ENCODE assay signal across 17 cellular contexts in the genomic region with DNA sequence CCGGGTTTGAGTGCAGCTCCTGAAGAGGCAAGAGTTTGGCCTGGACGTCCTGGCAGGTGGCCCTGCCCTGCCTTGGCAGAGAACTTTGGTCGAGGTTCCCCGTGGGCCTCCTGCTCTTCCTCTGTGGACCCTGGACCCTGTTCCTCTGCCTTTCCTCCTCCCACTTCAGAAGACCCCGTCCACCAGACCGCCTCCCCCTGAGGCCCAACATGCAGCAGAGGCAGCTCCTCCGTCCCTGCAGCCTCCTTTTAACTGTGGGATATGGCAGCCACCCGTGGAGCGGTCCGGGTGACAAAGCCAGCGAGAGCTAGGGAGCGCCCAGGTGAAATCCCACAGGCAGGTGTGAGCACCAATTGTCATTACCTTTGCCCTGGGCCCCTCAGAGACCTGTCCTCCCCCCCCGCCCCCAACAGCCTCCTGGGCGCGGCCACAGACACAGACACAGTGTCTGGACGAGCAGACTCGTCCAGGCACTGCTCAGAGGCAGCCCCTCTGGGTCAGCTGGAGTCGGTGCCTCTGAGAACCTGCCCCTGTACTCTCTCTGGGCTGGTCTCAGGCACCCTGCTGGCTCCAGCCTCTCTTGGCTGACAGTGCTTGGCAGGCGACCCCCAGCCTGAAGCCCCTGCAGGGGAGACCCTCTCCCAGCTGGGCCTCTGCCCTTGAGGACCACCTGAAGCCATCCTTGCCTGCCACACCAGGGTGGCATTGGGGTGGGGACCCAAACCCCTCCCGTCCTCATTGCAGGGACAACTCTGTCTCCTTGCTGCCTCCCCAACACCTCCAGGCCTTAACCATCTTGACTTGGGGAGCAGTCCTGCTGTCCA. TPM values are rescaled to one million over a fixed set of nuclear protein-coding genes. Genes with fewer than 3 reads are reported as not detected.
DNase-seq lines count a peak whose midpoint lies in the region; ATAC-seq, FAIRE-seq and TF ChIP-seq lines count a peak whose summit lies in the region.
"Had no signal": no experiment of that assay in that cellular context is flagged by ENCODE, and none has a peak within 500 bp of the region (broad histone marks: within the 10 kb centered on the region; RNA-seq: fewer than 3 reads in every experiment).

No MANE protein-coding gene starts in this region.

- H3K27ac Mint-ChIP-seq in activated T-cell treated with anti-CD3 and anti-CD28 coated beads, Interleukin-2, amount 50 U/mL, for 72 hours, result no peak overlapping the region
- no peak overlapping the region for H3K27ac Mint-ChIP-seq in stimulated activated effector memory CD8-positive, alpha-beta T cell treated with anti-CD3 and anti-CD28 coated beads, Interleukin-12 subunit alpha, Interleukin-12 subunit beta, amount 100 ng/mL, for 72 hours

- H2BK15ac ChIP-seq in H1 (ENCODE audit: low read length), result peak overlapping the region; percentile 72; the same call in 1 of the 2 replicates

- peak overlapping the region; percentile 93; the same call in 1 of the 2 replicates for H2BK20ac ChIP-seq in H1 (ENCODE audit: low read length)

- H3K4me1 Mint-ChIP-seq in activated T-cell treated with anti-CD3 and anti-CD28 coated beads, Interleukin-2, amount 50 U/mL, for 4 hours (ENCODE audit: low read depth), result peaks cover 12% of the 10 kb centered on the region
- peaks cover 21% of the 10 kb centered on the region for H3K4me1 Mint-ChIP-seq in activated T-cell treated with anti-CD3 and anti-CD28 coated beads, Interleukin-2, amount 50 U/mL, for 72 hours (ENCODE audit: low read depth)
- peaks cover 18% of the 10 kb centered on the region for H3K4me1 Mint-ChIP-seq in stimulated activated effector memory CD8-positive, alpha-beta T cell treated with anti-CD3 and anti-CD28 coated beads, Interleukin-12 subunit alpha, Interleukin-12 subunit beta, amount 100 ng/mL, for 72 hours

- H3K4ac ChIP-seq in H1 (replicated peaks; ENCODE audit: insufficient read length, low read depth, low read length), result peak overlapping the region; percentile 36

- H3K9ac ChIP-seq in H1 (replicated peaks in 1 of 4; ENCODE audit: extremely low read depth in 1 of 4, low read depth in 3 of 4, low read length in 3 of 4), result 0 out of 7 replicates have a peak overlapping the region, but pooled peaks of 1 of the 4 experiments have one; percentile 2
- H3K9ac ChIP-seq: SK-N-SH had no signal

- no peaks in the 10 kb centered on the region for H3K9me3 Mint-ChIP-seq in activated T-cell treated with anti-CD3 and anti-CD28 coated beads, Interleukin-2, amount 50 U/mL, for 4 hours
- H3K9me3 Mint-ChIP-seq in activated T-cell treated with anti-CD3 and anti-CD28 coated beads, Interleukin-2, amount 50 U/mL, for 72 hours, result no peaks in the 10 kb centered on the region
- H3K9me3 Mint-ChIP-seq in stimulated activated effector memory CD8-positive, alpha-beta T cell treated with anti-CD3 and anti-CD28 coated beads, Interleukin-12 subunit alpha, Interleukin-12 subunit beta, amount 100 ng/mL, for 72 hours, result no peaks in the 10 kb centered on the region

- no peak for TF ChIP-seq RAD21 in H1 (IDR thresholded peaks at IDR 0.05 in 1 of 2, conservative IDR thresholded peaks at IDR 0.05 in 1 of 2; ENCODE audit: low read depth in 2 of 2, low read length in 2 of 2)

- 81% methylated on average over 16 of the region's 20 CpGs; no CpG with 5 or more reads in 1 of the 2 experiments for WGBS in H1 (ENCODE audit: extremely low coverage in 1 of 2, insufficient coverage in 1 of 2, insufficient read length in 1 of 2, insufficient replicate concordance in 2 of 2, low coverage in 1 of 2, low lambda C conversion rate in 2 of 2, missing lambda C conversion rate in 1 of 2), 2 experiments

- H2BK12ac ChIP-seq in H1 (ENCODE audit: low read depth, low read length), result peak overlapping the region; percentile 33; the same call in 1 of the 2 replicates

- H3K4me3 ChIP-seq in H1 (ENCODE audit: extremely low read depth in 1 of 4, insufficient read depth in 2 of 4, low read depth in 3 of 4, low read length in 4 of 4) (no peak overlapping the region), osteoblast (ENCODE audit: insufficient read depth, low read length) (no peak overlapping the region), uterus (no peak overlapping the region)
- H3K4me3 ChIP-seq: sigmoid colon, upper lobe of right lung had no signal

- no peak for TF ChIP-seq POLR2A in H1 (IDR thresholded peaks at IDR 0.05; ENCODE audit: control extremely low read depth in 1 of 2, low read depth in 2 of 2, low read length in 2 of 2)
- no peak for TF ChIP-seq POLR2A in uterus (IDR thresholded peaks at IDR 0.05)

- no peak overlapping the region for H2BK5ac ChIP-seq in H1 (ENCODE audit: low read depth, low read length)

- H3K4me3 Mint-ChIP-seq in activated T-cell treated with anti-CD3 and anti-CD28 coated beads, Interleukin-2, amount 50 U/mL, for 4 hours, result peak overlapping the region; percentile 26
- no peak overlapping the region for H3K4me3 Mint-ChIP-seq in activated T-cell treated with anti-CD3 and anti-CD28 coated beads, Interleukin-2, amount 50 U/mL, for 72 hours
- no peak overlapping the region for H3K4me3 Mint-ChIP-seq in stimulated activated effector memory CD8-positive, alpha-beta T cell treated with anti-CD3 and anti-CD28 coated beads, Interleukin-12 subunit alpha, Interleukin-12 subunit beta, amount 100 ng/mL, for 72 hours

- H3K27ac ChIP-seq in H1 (ENCODE audit: low read depth, low read length) (no peak overlapping the region), osteoblast (ENCODE audit: low read depth, low read length) (no peak overlapping the region), uterus (no peak overlapping the region)
- H3K27ac ChIP-seq: sigmoid colon, upper lobe of right lung had no signal

- H3K36me3 ChIP-seq in H1 (ENCODE audit: control insufficient read depth in 2 of 4, insufficient read depth in 4 of 4, low read length in 3 of 4), result no peaks in the 10 kb centered on the region
- H3K36me3 ChIP-seq in osteoblast (ENCODE audit: insufficient read depth, low read length), result no peaks in the 10 kb centered on the region
- H3K36me3 ChIP-seq in uterus, result no peaks in the 10 kb centered on the region
- H3K36me3 ChIP-seq: sigmoid colon, upper lobe of right lung had no signal

- no peak overlapping the region for H4K5ac ChIP-seq in H1 (ENCODE audit: insufficient read length, low read depth, low read length)

- H3K27me3 Mint-ChIP-seq in activated T-cell treated with anti-CD3 and anti-CD28 coated beads, Interleukin-2, amount 50 U/mL, for 4 hours (ENCODE audit: low read depth), result peaks cover 2% of the 10 kb centered on the region
- no peaks in the 10 kb centered on the region for H3K27me3 Mint-ChIP-seq in activated T-cell treated with anti-CD3 and anti-CD28 coated beads, Interleukin-2, amount 50 U/mL, for 72 hours (ENCODE audit: low read depth)

- no peak for ATAC-seq in activated T-cell treated with anti-CD3 and anti-CD28 coated beads, Interleukin-2, amount 50 U/mL, for 4 hours
- ATAC-seq in activated T-cell treated with anti-CD3 and anti-CD28 coated beads, Interleukin-2, amount 50 U/mL, for 72 hours (replicated peaks in 1 of 2), result no peak
- ATAC-seq in stimulated activated effector memory CD8-positive, alpha-beta T cell treated with anti-CD3 and anti-CD28 coated beads, Interleukin-12 subunit alpha, Interleukin-12 subunit beta, amount 100 ng/mL, for 72 hours, result no peak
- ATAC-seq: upper lobe of right lung had no signal

- H2AFZ ChIP-seq in H1 (ENCODE audit: low read length) (no peak overlapping the region), osteoblast (ENCODE audit: low read length) (no peak overlapping the region)

- CTCF ChIA-PET in H1 (lab: Charles Lee; ENCODE audit: partially characterized antibody), result interaction anchor here (0.8 kb wide), 1 partner anchor 73 kb away, joined by 3 read pairs; no protein-coding TSS in a partner anchor

- no peak overlapping the region for H3K56ac ChIP-seq in H1 (replicated peaks; ENCODE audit: insufficient read length, low read depth, low read length)

- H3K4me2 ChIP-seq in H1 (ENCODE audit: insufficient read depth in 1 of 2, low read depth in 2 of 2, low read length in 2 of 2) (no peak overlapping the region), osteoblast (ENCODE audit: insufficient read depth, low read length) (no peak overlapping the region)
- H3K4me2 ChIP-seq: SK-N-SH had no signal

- peak overlapping the region; percentile 12; the same call in 1 of the 2 replicates for H4K8ac ChIP-seq in H1 (ENCODE audit: extremely low read depth, insufficient read depth, low read length)

- peak overlapping the region; percentile 48; the same call in 1 of the 2 replicates for H2AK5ac ChIP-seq in H1 (ENCODE audit: low read depth, low read length)

- H3K27me3 ChIP-seq in H1 (replicated peaks in 1 of 4; ENCODE audit: control insufficient read depth in 3 of 4, extremely low read depth in 1 of 4, insufficient read depth in 3 of 4, low read length in 3 of 4), result no peaks in the 10 kb centered on the region
- peaks cover 15% of the 10 kb centered on the region for H3K27me3 ChIP-seq in osteoblast (ENCODE audit: insufficient read depth, low read length)
- peaks cover 0 to 10% of the 10 kb centered on the region in 2 donors for H3K27me3 ChIP-seq in uterus

- H3K4me1 ChIP-seq in H1 (replicated peaks in 1 of 4; ENCODE audit: control insufficient read depth in 3 of 4, insufficient read depth in 4 of 4, low read length in 3 of 4) (peaks cover 0 to 21% (median 9%) of the 10 kb centered on the region in 4 experiments; a peak in 5 of 7 replicates), osteoblast (ENCODE audit: insufficient read depth, low read length) (peaks cover 19% of the 10 kb centered on the region), uterus (no peaks in the 10 kb centered on the region)

- no peaks in the 10 kb centered on the region for H3K79me1 ChIP-seq in H1 (ENCODE audit: low read depth, low read length)

- intact Hi-C loops in uterus (cut with DNase I; ENCODE audit: low total_unique reads), result no loop called here

- H3K23ac ChIP-seq in H1 (ENCODE audit: insufficient read length), result no peak overlapping the region

- no peak for FAIRE-seq in H1 (lab: Jason Lieb, UNC)

- no peak for TF ChIP-seq EP300 in H1 (IDR thresholded peaks at IDR 0.05; ENCODE audit: borderline replicate concordance in 1 of 2, low read depth in 2 of 2, low read length in 2 of 2)

- H4K20me1 ChIP-seq in H1 (replicated peaks in 1 of 2; ENCODE audit: control insufficient read depth in 1 of 2, insufficient read depth in 2 of 2, low read length in 2 of 2), result peaks cover 0 to 2% of the 10 kb centered on the region in 2 experiments
- peaks cover 2% of the 10 kb centered on the region for H4K20me1 ChIP-seq in osteoblast (ENCODE audit: insufficient read depth, low read length)

- H2BK120ac ChIP-seq in H1 (replicated peaks; ENCODE audit: low read depth, low read length), result peak overlapping the region; percentile 22

- H4K91ac ChIP-seq in H1 (replicated peaks; ENCODE audit: insufficient read length, low read length), result peak overlapping the region; percentile 76

- H3K18ac ChIP-seq in H1 (ENCODE audit: extremely low read depth, low read length), result peak overlapping the region; percentile 67

- TF ChIP-seq CTCF in H1 (IDR thresholded peaks at IDR 0.05; ENCODE audit: control extremely low read depth in 1 of 3, insufficient read depth in 1 of 3, low read depth in 1 of 3, low read length in 3 of 3) (no peak), osteoblast (IDR thresholded peaks at IDR 0.05; ENCODE audit: extremely low read depth, low read depth, low read length) (no peak), uterus (IDR thresholded peaks at IDR 0.05) (no peak)

- POLR2A ChIA-PET in H1 (lab: Charles Lee; ENCODE audit: partially characterized antibody), result interaction anchor here (4.9 to 5.2 kb wide), 2 partner anchors 29 to 38 kb away, joined by 30 to 33 read pairs; a partner anchor contains a TSS

- H3K14ac ChIP-seq in H1 (ENCODE audit: insufficient read length), result no peak overlapping the region

- no peaks in the 10 kb centered on the region for H3K36me3 Mint-ChIP-seq in activated T-cell treated with anti-CD3 and anti-CD28 coated beads, Interleukin-2, amount 50 U/mL, for 4 hours (ENCODE audit: insufficient read depth)
- H3K36me3 Mint-ChIP-seq in activated T-cell treated with anti-CD3 and anti-CD28 coated beads, Interleukin-2, amount 50 U/mL, for 72 hours (ENCODE audit: insufficient read depth in 2 of 2), result peaks cover 2% of the 10 kb centered on the region in 2 donors
- H3K36me3 Mint-ChIP-seq in stimulated activated effector memory CD8-positive, alpha-beta T cell treated with anti-CD3 and anti-CD28 coated beads, Interleukin-12 subunit alpha, Interleukin-12 subunit beta, amount 100 ng/mL, for 72 hours, result peaks cover 4% of the 10 kb centered on the region

- DNase-seq in activated T-cell treated with anti-CD3 and anti-CD28 coated beads, Interleukin-2, amount 50 U/mL, for 4 hours, result no peak
- no peak for DNase-seq in activated T-cell treated with anti-CD3 and anti-CD28 coated beads, Interleukin-2, amount 50 U/mL, for 72 hours
- DNase-seq in NCI-H146 (lab: John Stamatoyannopoulos, UW) (peak; percentile 80), H1 (ENCODE audit: low read depth in 1 of 2, low spot score in 2 of 2) (no peak), osteoblast (ENCODE audit: insufficient read length, low spot score, missing footprints) (peak; percentile 71), NCI-H1417 treated with DMSO at 0.1 percent for 48 hours (lab: John Stamatoyannopoulos, UW) (no peak), uterus (no peak)
- DNase-seq in stimulated activated effector memory CD8-positive, alpha-beta T cell treated with anti-CD3 and anti-CD28 coated beads, Interleukin-12 subunit alpha, Interleukin-12 subunit beta, amount 100 ng/mL, for 72 hours (ENCODE audit: low spot score in 2 of 2), result no peak
- DNase-seq: activated gamma-delta T cell treated with Interleukin-2 at 50 U/mL for 16 hours; hippocampal formation; NCI-H1436; sigmoid colon; SK-N-SH; stimulated activated CD4-positive, alpha-beta T cell treated with anti-CD3 and anti-CD28 coated beads, Interleukin-4, amount 100 ng/mL, for 24 hours had no signal

- H3K23me2 ChIP-seq in H1 (ENCODE audit: low read depth, low read length), result peaks cover 4% of the 10 kb centered on the region; the same call in 1 of the 2 replicates

- H3K9me3 ChIP-seq in H1 (ENCODE audit: insufficient read depth in 2 of 2, low read depth in 1 of 2, low read length in 1 of 2) (no peaks in the 10 kb centered on the region), osteoblast (ENCODE audit: low read depth, low read length) (no peaks in the 10 kb centered on the region), uterus (no peaks in the 10 kb centered on the region)
- H3K9me3 ChIP-seq: sigmoid colon, SK-N-SH, upper lobe of right lung had no signal

- H3K79me2 ChIP-seq in H1 (ENCODE audit: control insufficient read depth in 1 of 2, insufficient read depth in 2 of 2, low read length in 2 of 2) (peaks cover 0 to 2% of the 10 kb centered on the region in 2 experiments; a peak in 1 of 4 replicates), osteoblast (ENCODE audit: insufficient read depth, low read length) (peaks cover 16% of the 10 kb centered on the region)

RNA-seq across cellular contexts. Expression of a gene that starts 4.1 kb away (rescaled TPM):
- total RNA-seq in activated T-cell treated with anti-CD3 and anti-CD28 coated beads, Interleukin-2, amount 50 U/mL, for 4 hours, result 10 to 100 TPM; 25.7 to 30.9 (median 29.1) TPM
- 10 to 100 TPM; 20.6 to 22.5 TPM for total RNA-seq in activated T-cell treated with anti-CD3 and anti-CD28 coated beads, Interleukin-2, amount 50 U/mL, for 72 hours
- total RNA-seq in H1 (2021; fragmentation: NEBNext Ultra II Directional; extraction: Animal tissue kit (Norgen Biotek cat#: 25700)), result 48.7 and 52.4 TPM in 2 replicates
- 68.2 and 108 TPM in 2 replicates for polyA plus RNA-seq in H1 (2011; rRNA removed)
- polyA plus RNA-seq in H1 (2011; cell fraction: cytosol; rRNA removed), result 69.7 TPM
- polyA plus RNA-seq in H1 (2011; cell fraction: nucleus; rRNA removed), result 197 TPM
- polyA plus RNA-seq in H1 (2012, experiment 1 of 2), result 33.3 to 60.1 TPM (median 54.3 TPM) in 4 replicates
- 51.9 TPM for polyA plus RNA-seq in H1 (2012, experiment 2 of 2)
- polyA plus RNA-seq in H1 (2013, experiment 1 of 2), result 42.4 TPM
- polyA plus RNA-seq in H1 (2013, experiment 2 of 2), result 39.1 TPM
- polyA minus RNA-seq in H1 (2011; rRNA and poly(A)+ RNA removed), result 49.6 and 57.3 TPM in 2 replicates
- polyA minus RNA-seq in H1 (2011; cell fraction: cytosol; rRNA and poly(A)+ RNA removed), result 38.8 TPM
- 51.9 TPM for polyA minus RNA-seq in H1 (2011; cell fraction: nucleus; rRNA and poly(A)+ RNA removed)
- total RNA-seq in osteoblast, result 33.0 and 36.2 TPM in 2 replicates
- total RNA-seq in uterus, result 10 to 100 TPM; 20.7 to 43.7 (median 22.8) TPM

RNA-seq across cellular contexts. Expression of a gene that starts 4.2 kb away (rescaled TPM):
- total RNA-seq in activated T-cell treated with anti-CD3 and anti-CD28 coated beads, Interleukin-2, amount 50 U/mL, for 4 hours, result 10 to 100 TPM; 16.5 to 21.7 (median 20.4) TPM
- 10 to 100 TPM; 34.3 to 56.5 TPM for total RNA-seq in activated T-cell treated with anti-CD3 and anti-CD28 coated beads, Interleukin-2, amount 50 U/mL, for 72 hours
- total RNA-seq in H1 (2021; fragmentation: NEBNext Ultra II Directional; extraction: Animal tissue kit (Norgen Biotek cat#: 25700)), result 18.0 and 20.0 TPM in 2 replicates
- polyA plus RNA-seq in H1 (2011; rRNA removed), result 20.7 and 24.6 TPM in 2 replicates
- polyA plus RNA-seq in H1 (2011; cell fraction: cytosol; rRNA removed), result 19.7 TPM
- polyA plus RNA-seq in H1 (2011; cell fraction: nucleus; rRNA removed), result 185 TPM
- polyA plus RNA-seq in H1 (2012, experiment 1 of 2), result 20.7 to 42.8 TPM (median 32.2 TPM) in 4 replicates
- 11.9 TPM for polyA plus RNA-seq in H1 (2012, experiment 2 of 2)
- 14.6 TPM for polyA plus RNA-seq in H1 (2013, experiment 1 of 2)
- polyA plus RNA-seq in H1 (2013, experiment 2 of 2), result 13.7 TPM
- polyA minus RNA-seq in H1 (2011; rRNA and poly(A)+ RNA removed), result 5.2 and 7.0 TPM in 2 replicates
- polyA minus RNA-seq in H1 (2011; cell fraction: cytosol; rRNA and poly(A)+ RNA removed), result 5.6 TPM
- 19.3 TPM for polyA minus RNA-seq in H1 (2011; cell fraction: nucleus; rRNA and poly(A)+ RNA removed)
- total RNA-seq in osteoblast (under 0.01 TPM in 1 of 2 replicates, not detected in the other), uterus (1 to 10 TPM in 2 of 4 donors, under 1 TPM in 2; 0.59 to 8.2 (median 1.1) TPM)
- total RNA-seq: LHCN-M2 had no signal
- polyA plus RNA-seq: neural cell had no signal

RNA-seq across cellular contexts. Expression of a gene that starts 31.2 kb away (rescaled TPM):
- 10 to 100 TPM; 26.7 to 29.3 (median 29.2) TPM for total RNA-seq in activated T-cell treated with anti-CD3 and anti-CD28 coated beads, Interleukin-2, amount 50 U/mL, for 4 hours
- 10 to 100 TPM; 59.3 to 68.4 TPM for total RNA-seq in activated T-cell treated with anti-CD3 and anti-CD28 coated beads, Interleukin-2, amount 50 U/mL, for 72 hours
- total RNA-seq in H1 (2021; fragmentation: NEBNext Ultra II Directional; extraction: Animal tissue kit (Norgen Biotek cat#: 25700)), result 66.3 and 68.9 TPM in 2 replicates
- 55.2 and 94.2 TPM in 2 replicates for polyA plus RNA-seq in H1 (2011; rRNA removed)
- 57.0 TPM for polyA plus RNA-seq in H1 (2011; cell fraction: cytosol; rRNA removed)
- polyA plus RNA-seq in H1 (2011; cell fraction: nucleus; rRNA removed), result 133 TPM
- 35.4 to 56.4 TPM (median 48.3 TPM) in 4 replicates for polyA plus RNA-seq in H1 (2012, experiment 1 of 2)
- 55.4 TPM for polyA plus RNA-seq in H1 (2012, experiment 2 of 2)
- 51.9 TPM for polyA plus RNA-seq in H1 (2013, experiment 1 of 2)
- 52.5 TPM for polyA plus RNA-seq in H1 (2013, experiment 2 of 2)
- polyA minus RNA-seq in H1 (2011; rRNA and poly(A)+ RNA removed), result 13.0 and 16.6 TPM in 2 replicates
- polyA minus RNA-seq in H1 (2011; cell fraction: cytosol; rRNA and poly(A)+ RNA removed), result 26.2 TPM
- 24.8 TPM for polyA minus RNA-seq in H1 (2011; cell fraction: nucleus; rRNA and poly(A)+ RNA removed)
- 10.9 and 14.5 TPM in 2 replicates for total RNA-seq in osteoblast
- total RNA-seq in uterus, result 10 to 100 TPM; 13.3 to 61.5 (median 38.4) TPM

RNA-seq across cellular contexts. Expression of a gene that starts 52.0 kb away (rescaled TPM):
- total RNA-seq in activated T-cell treated with anti-CD3 and anti-CD28 coated beads, Interleukin-2, amount 50 U/mL, for 4 hours, result under 1 TPM; 0.11 to 0.40 (median 0.16) TPM
- total RNA-seq in activated T-cell treated with anti-CD3 and anti-CD28 coated beads, Interleukin-2, amount 50 U/mL, for 72 hours, result 1 to 10 TPM in 1 of 2 donors, under 1 TPM in 1; 0.16 to 1.2 TPM
- 28.5 and 28.7 TPM in 2 replicates for total RNA-seq in H1 (2021; fragmentation: NEBNext Ultra II Directional; extraction: Animal tissue kit (Norgen Biotek cat#: 25700))
- polyA plus RNA-seq in H1 (2011; rRNA removed), result 16.7 and 28.0 TPM in 2 replicates
- 25.0 TPM for polyA plus RNA-seq in H1 (2011; cell fraction: cytosol; rRNA removed)
- 35.4 TPM for polyA plus RNA-seq in H1 (2011; cell fraction: nucleus; rRNA removed)
- 10.9 to 22.0 TPM (median 18.8 TPM) in 4 replicates for polyA plus RNA-seq in H1 (2012, experiment 1 of 2)
- 14.5 TPM for polyA plus RNA-seq in H1 (2012, experiment 2 of 2)
- polyA plus RNA-seq in H1 (2013, experiment 1 of 2), result 11.0 TPM
- polyA plus RNA-seq in H1 (2013, experiment 2 of 2), result 12.3 TPM
- 11.3 and 13.9 TPM in 2 replicates for polyA minus RNA-seq in H1 (2011; rRNA and poly(A)+ RNA removed)
- polyA minus RNA-seq in H1 (2011; cell fraction: cytosol; rRNA and poly(A)+ RNA removed), result 33.5 TPM
- polyA minus RNA-seq in H1 (2011; cell fraction: nucleus; rRNA and poly(A)+ RNA removed), result 11.1 TPM
- total RNA-seq in osteoblast (0.88 and 2.5 TPM in 2 replicates), uterus (1 to 10 TPM in 2 of 4 donors, under 1 TPM in 1, not detected in 1; 0.46 to 5.1 (median 1.5) TPM)
- polyA plus RNA-seq: neural cell had no signal

Comparison
In these comparisons a context has a peak if more than half of its experiments do, and no peak if none do; other contexts are left out.
1. DNase-seq: peak in NCI-H146 (single experiment) and osteoblast (single experiment); none in activated T-cell treated with anti-CD3 and anti-CD28 coated beads, Interleukin-2, amount 50 U/mL, for 4 hours (single experiment), activated T-cell treated with anti-CD3 and anti-CD28 coated beads, Interleukin-2, amount 50 U/mL, for 72 hours (0 of 2), H1 (0 of 2), NCI-H1417 treated with DMSO at 0.1 percent for 48 hours (single experiment), stimulated activated effector memory CD8-positive, alpha-beta T cell treated with anti-CD3 and anti-CD28 coated beads, Interleukin-12 subunit alpha, Interleukin-12 subunit beta, amount 100 ng/mL, for 72 hours (0 of 2) and uterus (0 of 2).